43 cellular contexts compared by ENCODE assay signal in the genomic region with DNA sequence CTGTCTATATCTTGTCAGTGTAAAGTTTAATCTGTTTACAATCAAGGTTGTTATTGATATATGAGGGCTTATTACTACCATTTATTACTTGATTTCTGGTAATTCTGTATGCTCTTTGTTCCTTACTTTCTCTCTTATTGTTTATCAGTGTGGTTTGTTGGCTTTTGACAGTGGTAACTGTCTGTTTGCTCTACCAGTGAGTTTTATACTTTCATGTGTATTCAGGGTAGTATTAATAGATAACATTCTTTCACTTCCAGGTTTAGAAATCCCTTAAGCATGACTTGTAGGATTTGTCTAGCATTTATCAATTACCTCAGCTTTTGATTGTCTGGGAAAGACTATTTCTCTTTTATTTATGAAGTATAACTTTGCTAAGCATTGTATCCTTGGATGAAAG. TPM values are rescaled to one million over a fixed set of nuclear protein-coding genes. Genes with fewer than 3 reads are reported as not detected.
"Had no signal": no experiment of that assay in that cellular context is flagged by ENCODE, and none has a peak within 500 bp of the region (broad histone marks: within the 10 kb centered on the region; RNA-seq: fewer than 3 reads in every experiment).

No MANE protein-coding gene starts in this region.

- H3K27ac ChIP-seq: ascending aorta, cardiac muscle cell, WERI-Rb-1 had no signal

- H3K27me3 ChIP-seq: ascending aorta had no signal

- H3K4me3 ChIP-seq: ascending aorta, cardiac muscle cell had no signal

- H3K36me3 Mint-ChIP-seq: activated CD4-positive, alpha-beta memory T cell treated with anti-CD3 and anti-CD28 coated beads for 36 hours; activated naive CD4-positive, alpha-beta T cell treated with anti-CD3 and anti-CD28 coated beads, Interleukin-2, amount 10 ng/mL, durations not matched to agents 7 days and 5 days; activated naive CD4-positive, alpha-beta T cell treated with anti-CD3 and anti-CD28 coated beads, Interleukin-2, amount 50 U/mL, for 24 hours; activated naive CD8-positive, alpha-beta T cell treated with anti-CD3 and anti-CD28 coated beads, Interleukin-2, amount 10 ng/mL, durations not matched to agents 7 days and 5 days; brain; WTC11 had no signal

- H3K4me1 ChIP-seq: ascending aorta had no signal

- H3K9me3 Mint-ChIP-seq: activated CD8-positive, alpha-beta T cell treated with anti-CD3 and anti-CD28 coated beads for 36 hours; activated naive CD4-positive, alpha-beta T cell treated with anti-CD3 and anti-CD28 coated beads, Interleukin-2, amount 10 ng/mL, durations not matched to agents 7 days and 5 days; activated naive CD8-positive, alpha-beta T cell treated with anti-CD3 and anti-CD28 coated beads, Interleukin-2, amount 10 ng/mL, durations not matched to agents 7 days and 5 days; activated naive CD8-positive, alpha-beta T cell treated with anti-CD3 and anti-CD28 coated beads, Interleukin-2, amount 50 U/mL, for 24 hours; activated T-cell treated with anti-CD3 and anti-CD28 coated beads, Interleukin-2, amount 50 U/mL, for 4 hours; activated T-cell treated with anti-CD3 and anti-CD28 coated beads, Interleukin-2, amount 50 U/mL, for 72 hours; activated T-helper 1 cell treated with anti-CD3 and anti-CD28 coated beads, Interleukin-12 subunit alpha, Interleukin-12 subunit beta, Interleukin-2, Interleukin-4 antibody, amounts not matched to agents 30 ng/mL and 10 ng/mL and 1 ng/mL, durations not matched to agents 14 hours and 24 hours and 36 hours; activated T-helper 17 cell treated with anti-CD3 and anti-CD28 coated beads, Interleukin-2, amount 50 U/mL, for 72 hours; central memory CD8-positive, alpha-beta T cell; T-helper 1 cell treated with Interleukin-12 subunit alpha and Interleukin-12 subunit beta and Interleukin-4 antibody, amounts not matched to agents 30 μg/mL and 1 μg/mL, for 36 hours; T-helper 2 cell treated with Interferon-gamma antibody and Interleukin-4, amounts not matched to agents 5 μg/mL and 100 μg/mL, for 36 hours; WTC11 had no signal

- H3K4me3 Mint-ChIP-seq: activated CD4-positive, alpha-beta memory T cell treated with anti-CD3 and anti-CD28 coated beads for 36 hours; activated CD4-positive, alpha-beta T cell treated with anti-CD3 and anti-CD28 coated beads for 36 hours; activated CD8-positive, alpha-beta T cell treated with anti-CD3 and anti-CD28 coated beads for 36 hours; activated naive CD4-positive, alpha-beta T cell treated with anti-CD3 and anti-CD28 coated beads, Interleukin-2, amount 10 ng/mL, durations not matched to agents 7 days and 5 days; activated naive CD4-positive, alpha-beta T cell treated with anti-CD3 and anti-CD28 coated beads, Interleukin-2, amount 50 U/mL, for 24 hours; activated naive CD8-positive, alpha-beta T cell; activated naive CD8-positive, alpha-beta T cell treated with anti-CD3 and anti-CD28 coated beads, Interleukin-2, amount 10 ng/mL, durations not matched to agents 7 days and 5 days; activated naive CD8-positive, alpha-beta T cell treated with anti-CD3 and anti-CD28 coated beads, Interleukin-2, amount 50 U/mL, for 24 hours; activated T-cell treated with anti-CD3 and anti-CD28 coated beads, Interleukin-2, amount 50 U/mL, for 4 hours; activated T-cell treated with anti-CD3 and anti-CD28 coated beads, Interleukin-2, amount 50 U/mL, for 72 hours; activated T-helper 1 cell treated with anti-CD3 and anti-CD28 coated beads, Interleukin-12 subunit alpha, Interleukin-12 subunit beta, Interleukin-2, Interleukin-4 antibody, amounts not matched to agents 30 ng/mL and 10 ng/mL and 1 ng/mL, durations not matched to agents 14 hours and 24 hours and 36 hours; activated T-helper 17 cell treated with anti-CD3 and anti-CD28 coated beads, Interleukin-2, amount 50 U/mL, for 72 hours; brain; central memory CD8-positive, alpha-beta T cell; T-helper 1 cell treated with Interleukin-12 subunit alpha and Interleukin-12 subunit beta and Interleukin-4 antibody, amounts not matched to agents 30 μg/mL and 1 μg/mL, for 36 hours; T-helper 2 cell treated with Interferon-gamma antibody and Interleukin-4, amounts not matched to agents 5 μg/mL and 100 μg/mL, for 36 hours; WTC11 had no signal

- H3K4me1 Mint-ChIP-seq: activated CD4-positive, alpha-beta T cell treated with anti-CD3 and anti-CD28 coated beads for 36 hours; activated naive CD4-positive, alpha-beta T cell treated with anti-CD3 and anti-CD28 coated beads, Interleukin-2, amount 10 ng/mL, durations not matched to agents 7 days and 5 days; activated naive CD8-positive, alpha-beta T cell treated with anti-CD3 and anti-CD28 coated beads, Interleukin-2, amount 10 ng/mL, durations not matched to agents 7 days and 5 days; activated naive CD8-positive, alpha-beta T cell treated with anti-CD3 and anti-CD28 coated beads, Interleukin-2, amount 50 U/mL, for 24 hours; activated T-helper 17 cell treated with anti-CD3 and anti-CD28 coated beads, Interleukin-2, amount 50 U/mL, for 72 hours; brain; central memory CD8-positive, alpha-beta T cell; WTC11 had no signal

- ATAC-seq: activated CD4-positive, alpha-beta T cell treated with anti-CD3 and anti-CD28 coated beads for 36 hours; activated CD4-positive, CD25-positive, alpha-beta regulatory T cell treated with anti-CD3 and anti-CD28 coated beads, Interleukin-2, amount 50 U/mL, for 24 hours; activated CD8-positive, alpha-beta T cell treated with anti-CD3 and anti-CD28 coated beads for 36 hours; activated naive CD8-positive, alpha-beta T cell treated with anti-CD3 and anti-CD28 coated beads, Interleukin-2, amount 50 U/mL, for 24 hours; activated T-cell treated with anti-CD3 and anti-CD28 coated beads, Interleukin-2, amount 50 U/mL, for 72 hours; activated T-helper 17 cell treated with anti-CD3 and anti-CD28 coated beads, Interleukin-2, amount 50 U/mL, for 72 hours; WTC11 had no signal

- FAIRE-seq: bronchial epithelial cell, TTC549 had no signal

- H3K9me3 ChIP-seq: ascending aorta had no signal

- DNase-seq: activated CD4-positive, alpha-beta memory T cell treated with anti-CD3 and anti-CD28 coated beads for 36 hours; activated CD4-positive, alpha-beta T cell treated with anti-CD3 and anti-CD28 coated beads for 1 hour; activated CD4-positive, alpha-beta T cell treated with anti-CD3 and anti-CD28 coated beads for 36 hours; activated CD4-positive, alpha-beta T cell treated with anti-CD3 and anti-CD28 coated beads for 48 hours; activated CD4-positive, alpha-beta T cell treated with anti-CD3 and anti-CD28 coated beads, Interleukin-2, amount 50 U/mL, for 1 hour; activated CD4-positive, alpha-beta T cell treated with anti-CD3 and anti-CD28 coated beads, Interleukin-2, amount 50 U/mL, for 4 hours; activated CD4-positive, CD25-positive, alpha-beta regulatory T cell; activated CD8-positive, alpha-beta memory T cell treated with anti-CD3 and anti-CD28 coated beads, Interleukin-2, amount 50 U/mL, for 4 hours; activated CD8-positive, alpha-beta T cell treated with anti-CD3 and anti-CD28 coated beads for 36 hours; activated effector memory CD4-positive, alpha-beta T cell treated with anti-CD3 and anti-CD28 coated beads, Interleukin-2, amount 50 U/mL, for 16 hours; activated gamma-delta T cell treated with Interleukin-2 at 50 U/mL for 16 hours; activated naive CD4-positive, alpha-beta T cell; activated naive CD4-positive, alpha-beta T cell treated with anti-CD3 and anti-CD28 coated beads, Interleukin-2, amount 10 ng/mL, durations not matched to agents 7 days and 5 days; activated naive CD8-positive, alpha-beta T cell treated with anti-CD3 and anti-CD28 coated beads, Interleukin-2, amount 10 ng/mL, durations not matched to agents 7 days and 5 days; activated naive CD8-positive, alpha-beta T cell treated with anti-CD3 and anti-CD28 coated beads, Interleukin-2, amount 50 U/mL, for 24 hours; activated T-cell treated with anti-CD3 and anti-CD28 coated beads for 4 hours; activated T-cell treated with anti-CD3 and anti-CD28 coated beads, Interleukin-2, amount 50 U/mL, for 1 hour; activated T-cell treated with anti-CD3 and anti-CD28 coated beads, Interleukin-2, amount 50 U/mL, for 4 hours; activated T-cell treated with anti-CD3 and anti-CD28 coated beads, Interleukin-2, amount 50 U/mL, for 72 hours; amygdala; anterior cingulate cortex; caudate nucleus; cerebellar nuclear complex; T-helper 1 cell; T-helper 2 cell; T-helper 9 cell; WERI-Rb-1 had no signal

- H3K36me3 ChIP-seq: ascending aorta, cardiac muscle cell, WERI-Rb-1 had no signal

- H3K27ac Mint-ChIP-seq: activated CD4-positive, alpha-beta memory T cell treated with anti-CD3 and anti-CD28 coated beads for 36 hours; activated CD4-positive, alpha-beta T cell treated with anti-CD3 and anti-CD28 coated beads for 36 hours; activated CD8-positive, alpha-beta T cell treated with anti-CD3 and anti-CD28 coated beads for 36 hours; activated naive CD4-positive, alpha-beta T cell treated with anti-CD3 and anti-CD28 coated beads, Interleukin-2, amount 10 ng/mL, durations not matched to agents 7 days and 5 days; activated naive CD4-positive, alpha-beta T cell treated with anti-CD3 and anti-CD28 coated beads, Interleukin-2, amount 50 U/mL, for 24 hours; activated naive CD8-positive, alpha-beta T cell; activated naive CD8-positive, alpha-beta T cell treated with anti-CD3 and anti-CD28 coated beads, Interleukin-2, amount 10 ng/mL, durations not matched to agents 7 days and 5 days; activated naive CD8-positive, alpha-beta T cell treated with anti-CD3 and anti-CD28 coated beads, Interleukin-2, amount 50 U/mL, for 24 hours; activated T-cell treated with anti-CD3 and anti-CD28 coated beads, Interleukin-2, amount 50 U/mL, for 72 hours; activated T-helper 1 cell treated with anti-CD3 and anti-CD28 coated beads, Interleukin-12 subunit alpha, Interleukin-12 subunit beta, Interleukin-2, Interleukin-4 antibody, amounts not matched to agents 30 ng/mL and 10 ng/mL and 1 ng/mL, durations not matched to agents 14 hours and 24 hours and 36 hours; activated T-helper 17 cell treated with anti-CD3 and anti-CD28 coated beads, Interleukin-2, amount 50 U/mL, for 72 hours; brain; T-helper 1 cell treated with Interleukin-12 subunit alpha and Interleukin-12 subunit beta and Interleukin-4 antibody, amounts not matched to agents 30 μg/mL and 1 μg/mL, for 36 hours; T-helper 2 cell treated with Interferon-gamma antibody and Interleukin-4, amounts not matched to agents 5 μg/mL and 100 μg/mL, for 36 hours; WTC11 had no signal

RNA-seq across cellular contexts. Expression of a gene that starts 37.5 kb away (rescaled TPM):
- total RNA-seq: activated CD4-positive, alpha-beta memory T cell treated with anti-CD3 and anti-CD28 coated beads for 36 hours; activated CD4-positive, alpha-beta T cell treated with anti-CD3 and anti-CD28 coated beads for 36 hours; activated CD8-positive, alpha-beta memory T cell treated with anti-CD3 and anti-CD28 coated beads for 36 hours; activated CD8-positive, alpha-beta T cell treated with anti-CD3 and anti-CD28 coated beads for 36 hours; activated naive CD8-positive, alpha-beta T cell treated with anti-CD3 and anti-CD28 coated beads, Interleukin-2, amount 10 ng/mL, durations not matched to agents 7 days and 5 days; activated T-cell treated with anti-CD3 and anti-CD28 coated beads, Interleukin-2, amount 50 U/mL, for 4 hours; activated T-cell treated with anti-CD3 and anti-CD28 coated beads, Interleukin-2, amount 50 U/mL, for 72 hours; activated T-helper 1 cell treated with anti-CD3 and anti-CD28 coated beads, Interleukin-12 subunit alpha, Interleukin-12 subunit beta, Interleukin-2, Interleukin-4 antibody, amounts not matched to agents 30 ng/mL and 10 ng/mL and 1 ng/mL, durations not matched to agents 14 hours and 24 hours and 36 hours; activated T-helper 17 cell treated with anti-CD3 and anti-CD28 coated beads, Interleukin-2, amount 50 U/mL, for 72 hours; ascending aorta; bronchial epithelial cell; cardiac muscle cell; chondrocyte; WTC11 had no signal
